In genomic region chr20:917416-917815, GRCh38 we compare ENCODE assay signal across 24 cellular contexts. TPM values are rescaled to one million over a fixed set of nuclear protein-coding genes. Genes with fewer than 3 reads are reported as not detected.
"Had no signal": no experiment of that assay in that cellular context is flagged by ENCODE, and none has a peak within 500 bp of the region (broad histone marks: within the 10 kb centered on the region; RNA-seq: fewer than 3 reads in every experiment).

No MANE protein-coding gene starts in this region.

- H3K4me3 ChIP-seq: lower lobe of right lung, mucosa of descending colon, prostate gland, right atrium auricular region, smooth muscle cell, stomach, tibial artery had no signal

- H3K4me1 ChIP-seq: parathyroid adenoma, prostate gland, stomach had no signal

- H3K4me2 ChIP-seq: smooth muscle cell had no signal

- H3K27me3 ChIP-seq: right atrium auricular region, tibial artery had no signal

- H3K9ac ChIP-seq: parathyroid adenoma had no signal

- H3K9me3 ChIP-seq: lower lobe of right lung, mucosa of descending colon, neutrophil, prostate gland, right atrium auricular region, stomach, tibial artery had no signal

- H3K79me2 ChIP-seq: parathyroid adenoma had no signal

- H3K27ac ChIP-seq: lower lobe of right lung, neutrophil, parathyroid adenoma, prostate gland, right atrium auricular region, stomach had no signal

- DNase-seq: cortex of kidney; effector memory CD8-positive, alpha-beta T cell; left ventricle myocardium superior; lower lobe of right lung; mucosa of descending colon; naive B cell; stimulated activated CD4-positive, alpha-beta T cell treated with anti-CD3 and anti-CD28 coated beads, Interleukin-2, amount 100 ng/mL, for 24 hours; stimulated activated CD4-positive, alpha-beta T cell treated with anti-CD3 and anti-CD28 coated beads, Interleukin-4, amount 100 ng/mL, for 24 hours; stimulated activated naive CD4-positive, alpha-beta T cell treated with Interleukin-2 at 50 U/mL for 16 hours; stomach had no signal

- ATAC-seq: effector memory CD8-positive, alpha-beta T cell; lower lobe of right lung; mucosa of descending colon; natural killer cell treated with Interleukin-12 subunit alpha and Interleukin-12 subunit beta and Interleukin-15 and Interleukin-18, amount 100 ng/mL, for 72 hours; sciatic nerve; stimulated activated effector memory CD8-positive, alpha-beta T cell treated with anti-CD3 and anti-CD28 coated beads, Interleukin-12 subunit alpha, Interleukin-12 subunit beta, amount 100 ng/mL, for 72 hours had no signal

- H3K36me3 ChIP-seq: lower lobe of right lung, neutrophil, prostate gland, right atrium auricular region, stomach, tibial artery had no signal

RNA-seq across cellular contexts. Expression of gene ANGPT4, which starts 1.3 kb away (rescaled TPM):
- total RNA-seq: dermis microvascular lymphatic vessel endothelial cell; fibroblast of villous mesenchyme; frontal cortex; natural killer cell treated with Interleukin-12 subunit alpha and Interleukin-12 subunit beta and Interleukin-15 and Interleukin-18, amount 100 ng/mL, for 72 hours; smooth muscle cell; temporal lobe had no signal
- polyA plus RNA-seq: keratinocyte had no signal
